Comparison of ENCODE assay signal across 20 cellular contexts in the genomic region with DNA sequence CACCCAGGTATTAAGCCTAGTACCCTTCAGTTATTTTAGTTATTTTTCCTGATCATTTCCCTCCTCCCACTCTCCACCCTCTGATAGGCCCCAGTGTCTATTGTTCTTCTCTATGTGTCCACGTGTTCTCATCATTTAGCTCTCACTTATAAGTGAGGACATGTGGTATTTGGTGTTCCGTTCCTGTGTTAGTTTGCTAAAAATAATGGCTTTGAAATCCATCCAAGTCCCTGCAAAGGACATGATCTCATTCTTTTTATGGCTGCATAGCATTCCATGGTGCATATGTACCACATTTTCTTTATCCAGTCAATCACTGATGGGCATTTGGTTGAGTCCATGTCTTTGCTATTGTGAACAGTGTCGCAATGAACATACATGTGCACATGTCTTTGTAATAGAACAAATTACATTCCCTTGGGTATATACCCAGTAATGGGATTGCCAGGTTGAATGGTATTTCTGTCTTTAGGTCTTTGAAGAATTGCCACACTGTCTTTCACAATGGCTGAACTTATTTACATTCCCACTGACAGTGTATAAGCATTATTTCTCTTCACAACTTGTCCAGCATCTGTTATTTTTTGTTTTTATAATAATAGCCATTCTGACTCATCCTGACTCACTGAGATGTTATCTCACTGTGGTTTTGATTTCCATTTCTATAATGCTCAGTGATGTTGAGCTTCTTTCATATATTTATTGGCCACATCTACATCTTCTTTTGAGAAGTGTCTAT. TPM values are rescaled to one million over a fixed set of nuclear protein-coding genes. Genes with fewer than 3 reads are reported as not detected.
DNase-seq lines count a peak whose midpoint lies in the region; ATAC-seq and TF ChIP-seq lines count a peak whose summit lies in the region.
"Had no signal": no experiment of that assay in that cellular context is flagged by ENCODE, and none has a peak within 500 bp of the region (broad histone marks: within the 10 kb centered on the region; RNA-seq: fewer than 3 reads in every experiment).

No MANE protein-coding gene starts in this region.

- no peak for TF ChIP-seq CTCF in Calu3 (IDR thresholded peaks at IDR 0.05; ENCODE audit: unreplicated experiment)

- no peaks in the 10 kb centered on the region for H3K9me3 Mint-ChIP-seq in Calu3 (ENCODE audit: low read depth, unreplicated experiment)

- CTCF ChIA-PET in Calu3 (lab: Charles Lee): no interaction called here

- DNase-seq in Calu3: no peak
- peak; percentile 57 for DNase-seq in HT1080 (ENCODE audit: low read depth)
- DNase-seq in astrocyte of the hippocampus (ENCODE audit: low read depth, low spot score): peak; percentile 23
- DNase-seq in glomerular visceral epithelial cell (ENCODE audit: extremely low spot score): peak; percentile 72
- no peak for DNase-seq in NCI-H2171 treated with DMSO at 0.1 percent for 48 hours (lab: John Stamatoyannopoulos, UW)
- DNase-seq in ecto neural progenitor cell (ENCODE audit: low spot score): no peak
- DNase-seq: activated B cell treated with CpG ODN at 0.5 μM for 24 hours; adrenal gland; AML-193; DMS79 treated with DMSO at 0.1 percent for 48 hours; dorsolateral prefrontal cortex; left cardiac atrium; MM.1S; naive B cell; NK-92 treated with Interleukin-12 subunit alpha and Interleukin-12 subunit beta, amount 100 ng/mL, for 24 hours; stimulated activated CD4-positive, alpha-beta T cell treated with anti-CD3 and anti-CD28 coated beads, Interleukin-4, amount 100 ng/mL, for 1 hour; upper lobe of left lung had no signal

- peak overlapping the region; percentile 54 for H3K27ac Mint-ChIP-seq in Calu3 (ENCODE audit: unreplicated experiment)
- H3K27ac Mint-ChIP-seq: activated B cell treated with CpG ODN at 0.5 μM for 24 hours; stimulated activated effector memory CD8-positive, alpha-beta T cell treated with anti-CD3 and anti-CD28 coated beads, Interleukin-12 subunit alpha, Interleukin-12 subunit beta, amount 100 ng/mL, for 72 hours had no signal

- H3K27me3 Mint-ChIP-seq in Calu3 (ENCODE audit: unreplicated experiment): no peaks in the 10 kb centered on the region

- H3K4me3 Mint-ChIP-seq in Calu3 (ENCODE audit: low read depth, unreplicated experiment): no peak overlapping the region
- H3K4me3 Mint-ChIP-seq: activated B cell treated with CpG ODN at 0.5 μM for 24 hours; naive B cell; stimulated activated effector memory CD8-positive, alpha-beta T cell treated with anti-CD3 and anti-CD28 coated beads, Interleukin-12 subunit alpha, Interleukin-12 subunit beta, amount 100 ng/mL, for 72 hours had no signal

- BruUV-seq in Calu3 (replicated peaks; lab: Mats Ljungman, UMichigan): no TSS peak

- intact Hi-C loops in Calu3 (cut with micrococcal nuclease; ENCODE audit: unreplicated experiment): no loop called here

- H3K4me1 Mint-ChIP-seq in Calu3 (ENCODE audit: low read depth, unreplicated experiment): peaks cover 19% of the 10 kb centered on the region
- H3K4me1 Mint-ChIP-seq: activated B cell treated with CpG ODN at 0.5 μM for 24 hours; naive B cell; stimulated activated effector memory CD8-positive, alpha-beta T cell treated with anti-CD3 and anti-CD28 coated beads, Interleukin-12 subunit alpha, Interleukin-12 subunit beta, amount 100 ng/mL, for 72 hours had no signal

- H3K36me3 Mint-ChIP-seq in Calu3 (ENCODE audit: insufficient read depth, unreplicated experiment): no peaks in the 10 kb centered on the region
- H3K36me3 Mint-ChIP-seq: stimulated activated effector memory CD8-positive, alpha-beta T cell treated with anti-CD3 and anti-CD28 coated beads, Interleukin-12 subunit alpha, Interleukin-12 subunit beta, amount 100 ng/mL, for 72 hours had no signal

- ATAC-seq in HG03108 (IDR thresholded peaks at IDR 0.05; ENCODE audit: unreplicated experiment) (no peak), GM18909 (IDR thresholded peaks at IDR 0.05; ENCODE audit: poor library complexity, unreplicated experiment) (no peak)
- ATAC-seq: left cardiac atrium; stimulated activated effector memory CD8-positive, alpha-beta T cell treated with anti-CD3 and anti-CD28 coated beads, Interleukin-12 subunit alpha, Interleukin-12 subunit beta, amount 100 ng/mL, for 72 hours had no signal

RNA-seq across cellular contexts. Expression of a gene that starts 17.2 kb away (rescaled TPM):
- 1.5 and 1.7 TPM in 2 replicates for total RNA-seq in Calu3 (2022)
- total RNA-seq in HT1080 (2014; rRNA removed; shearing (Covaris generic)): not detected in 2 replicates
- not detected in 2 replicates for polyA plus RNA-seq in HT1080 (2015; cell fraction: cytosol; rRNA removed)
- not detected in 2 replicates for polyA plus RNA-seq in HT1080 (2015; cell fraction: nucleus; rRNA removed)
- total RNA-seq: activated B cell treated with CpG ODN at 0.5 μM for 24 hours, left cardiac atrium had no signal

Comparison
In these comparisons a context has a peak if more than half of its experiments do, and no peak if none do; other contexts are left out.
1. DNase-seq: peak in HT1080 (single experiment), astrocyte of the hippocampus (single experiment) and glomerular visceral epithelial cell (single experiment); none in Calu3 (single experiment), NCI-H2171 treated with DMSO at 0.1 percent for 48 hours (single experiment) and ecto neural progenitor cell (single experiment).